Comparison of ENCODE assay signal across 21 cellular contexts in genomic region chr1:195606483-195606882, GRCh38.
DNase-seq lines count a peak whose midpoint lies in the region; ATAC-seq, FAIRE-seq and TF ChIP-seq lines count a peak whose summit lies in the region.
"Had no signal": no experiment of that assay in that cellular context is flagged by ENCODE, and none has a peak within 500 bp of the region (broad histone marks: within the 10 kb centered on the region; RNA-seq: fewer than 3 reads in every experiment).

No MANE protein-coding gene starts in this region.

- whole genome bisulfite sequencing in small intestine, 3 donors: 67 to 80% (median 78%) methylated on average over 1 of the region's 1 CpG

- H3K36me3 ChIP-seq in small intestine (ENCODE audit: control insufficient read depth in 2 of 2, insufficient read depth in 2 of 2, low read length in 2 of 2): no peaks in the 10 kb centered on the region
- no peaks in the 10 kb centered on the region for H3K36me3 ChIP-seq in tibial artery
- H3K36me3 ChIP-seq: BE2C had no signal

- no peak for ATAC-seq in HG02571 (IDR thresholded peaks at IDR 0.05; ENCODE audit: unreplicated experiment)
- ATAC-seq: GM23338 had no signal

- intact Hi-C loops in tibial artery (cut with DNase I; ENCODE audit: low total_unique reads): no loop called here

- FAIRE-seq in A204.1 (lab: Jason Lieb, UNC) (peak; percentile 94), RCC 7860 (lab: Jason Lieb, UNC) (peak; percentile 75), endometrium (lab: Jason Lieb, UNC) (peak; percentile 92), small intestine (lab: Jason Lieb, UNC) (peak; percentile 98)
- FAIRE-seq: GM12892, GM18507, H54 had no signal

- no peaks in the 10 kb centered on the region for H3K4me1 ChIP-seq in small intestine (ENCODE audit: control insufficient read depth in 2 of 2, insufficient read depth in 1 of 2, low read depth in 1 of 2, low read length in 1 of 2)
- H3K4me1 ChIP-seq in tibial artery: no peaks in the 10 kb centered on the region
- H3K4me1 ChIP-seq: BE2C had no signal

- no peak for TF ChIP-seq CTCF in tibial artery (IDR thresholded peaks at IDR 0.05)

- DNase-seq in RCC 7860 (ENCODE audit: low spot score) (no peak), small intestine (no peak), NCI-H524 treated with DMSO at 0.1 percent for 48 hours (lab: John Stamatoyannopoulos, UW) (no peak), tibial artery (no peak)
- DNase-seq: 8988T; BE2C; C1 segment of cervical spinal cord; CD4-positive, CD25-positive, alpha-beta regulatory T cell; CD8-positive, alpha-beta memory T cell; COR-L47; DMS 273 treated with DMSO at 0.1 percent for 48 hours; GDM1; HCEC 1CT had no signal

- H3K27me3 ChIP-seq in small intestine (ENCODE audit: control insufficient read depth in 2 of 2, insufficient read depth in 2 of 2, low read length in 2 of 2): no peaks in the 10 kb centered on the region
- H3K27me3 ChIP-seq in tibial artery: no peaks in the 10 kb centered on the region
- H3K27me3 ChIP-seq: BE2C had no signal

- no peak overlapping the region for H3K4me3 ChIP-seq in small intestine (ENCODE audit: low read depth in 1 of 2, low read length in 2 of 2)
- H3K4me3 ChIP-seq in tibial artery: no peak overlapping the region
- H3K4me3 ChIP-seq: GM23338 had no signal

- H3K9me3 ChIP-seq in small intestine (ENCODE audit: control insufficient read depth, low read depth) (no peaks in the 10 kb centered on the region), tibial artery (peaks cover 0 to 3% (median 0%) of the 10 kb centered on the region in 3 donors)
- H3K9me3 ChIP-seq: BE2C had no signal

- H3K27ac ChIP-seq in small intestine (ENCODE audit: low read depth in 1 of 2, low read length in 1 of 2) (no peak overlapping the region), tibial artery (no peak overlapping the region)
- H3K27ac ChIP-seq: HL-60 had no signal
